ENCODE assay signal across 8 cellular contexts in genomic region chr3:141105828-141106628, GRCh38. TPM values are rescaled to one million over a fixed set of nuclear protein-coding genes. Genes with fewer than 3 reads are reported as not detected.
A peak's percentile ranks its signal among the peaks of the same experiment; 100 is the strongest.
DNase-seq lines count a peak whose midpoint lies in the region; ATAC-seq and TF ChIP-seq lines count a peak whose summit lies in the region.

No MANE protein-coding gene starts in this region.

- H3K27me3 Mint-ChIP-seq in activated CD4-positive, alpha-beta memory T cell treated with anti-CD3 and anti-CD28 coated beads for 36 hours, result peaks cover 2% of the 10 kb centered on the region
- H3K27me3 Mint-ChIP-seq in effector memory CD8-positive, alpha-beta T cell, result peaks cover 17 to 22% of the 10 kb centered on the region in 2 donors

- no peak overlapping the region for H2BK5ac ChIP-seq in mesenchymal stem cell (ENCODE audit: low read depth, low read length, poor library complexity, severe bottlenecking)

- H2BK12ac ChIP-seq in mesenchymal stem cell (ENCODE audit: low read length in 2 of 2), result no peak overlapping the region

- TF ChIP-seq POLR2A in GM18505 (IDR thresholded peaks at IDR 0.05; ENCODE audit: borderline replicate concordance, extremely low read depth, insufficient read depth, insufficient read length), result no peak

- H3K4me3 ChIP-seq in mesenchymal stem cell (ENCODE audit: insufficient read depth in 1 of 2, low read depth in 1 of 2, low read length in 2 of 2), result no peak overlapping the region

- no peak overlapping the region for H4K8ac ChIP-seq in mesenchymal stem cell (ENCODE audit: low read length)

- peak; percentile 75 for ATAC-seq in HG03432 (IDR thresholded peaks at IDR 0.05; ENCODE audit: unreplicated experiment)
- ATAC-seq in effector memory CD8-positive, alpha-beta T cell (replicated peaks), result peak; percentile 51
- no peak for ATAC-seq in GM18505 (IDR thresholded peaks at IDR 0.05; ENCODE audit: unreplicated experiment)

- H3K9ac ChIP-seq in mesenchymal stem cell (ENCODE audit: low read length), result no peak overlapping the region

- H2BK15ac ChIP-seq in mesenchymal stem cell (ENCODE audit: low read depth, poor library complexity, severe bottlenecking), result no peak overlapping the region

- no peak overlapping the region for H3K27ac Mint-ChIP-seq in activated CD4-positive, alpha-beta memory T cell treated with anti-CD3 and anti-CD28 coated beads for 36 hours
- H3K27ac Mint-ChIP-seq in effector memory CD8-positive, alpha-beta T cell, result no peak overlapping the region

- no peaks in the 10 kb centered on the region for H3K9me3 Mint-ChIP-seq in activated CD4-positive, alpha-beta memory T cell treated with anti-CD3 and anti-CD28 coated beads for 36 hours
- H3K9me3 Mint-ChIP-seq in effector memory CD8-positive, alpha-beta T cell, result no peaks in the 10 kb centered on the region

- no peak overlapping the region for H3K4ac ChIP-seq in mesenchymal stem cell (ENCODE audit: low read depth in 1 of 2, low read length in 2 of 2)

- H3K36me3 Mint-ChIP-seq in activated CD4-positive, alpha-beta memory T cell treated with anti-CD3 and anti-CD28 coated beads for 36 hours, result no peaks in the 10 kb centered on the region
- H3K36me3 Mint-ChIP-seq in effector memory CD8-positive, alpha-beta T cell (ENCODE audit: insufficient read depth), result no peaks in the 10 kb centered on the region

- DNase-seq in EL (peak; percentile 72), NCI-H748 (lab: John Stamatoyannopoulos, UW; ENCODE audit: unreplicated experiment) (peak; percentile 79), mesenchymal stem cell (peak; percentile 77)
- peak; percentile 59 for DNase-seq in activated CD4-positive, alpha-beta memory T cell treated with anti-CD3 and anti-CD28 coated beads for 36 hours
- peak; percentile 47 to 59 (median 59) for DNase-seq in effector memory CD8-positive, alpha-beta T cell
- DNase-seq in stimulated activated CD8-positive, alpha-beta memory T cell treated with anti-CD3 and anti-CD28 coated beads, Interleukin-4, amount 100 ng/mL, for 48 hours, result peak; percentile 76

- CTCF ChIA-PET in activated CD4-positive, alpha-beta memory T cell treated with anti-CD3 and anti-CD28 coated beads for 36 hours (lab: Charles Lee), result interaction anchor here (0.6 to 4.2 kb wide), 20 partner anchors 8 to 1987 kb away, joined by 3 to 45 read pairs (median 4); no protein-coding TSS in a partner anchor

- no peaks in the 10 kb centered on the region for H3K36me3 ChIP-seq in mesenchymal stem cell (ENCODE audit: control insufficient read depth in 1 of 2, insufficient read depth in 2 of 2, low read depth in 1 of 2, low read length in 2 of 2)

- H3K4me3 Mint-ChIP-seq in activated CD4-positive, alpha-beta memory T cell treated with anti-CD3 and anti-CD28 coated beads for 36 hours, result no peak overlapping the region
- H3K4me3 Mint-ChIP-seq in effector memory CD8-positive, alpha-beta T cell, result no peak overlapping the region

- H2BK120ac ChIP-seq in mesenchymal stem cell (ENCODE audit: low read depth, low read length), result no peak overlapping the region

- no peaks in the 10 kb centered on the region for H3K4me1 ChIP-seq in mesenchymal stem cell (ENCODE audit: control insufficient read depth, insufficient read depth, low read depth, low read length)

- H3K9me3 ChIP-seq in mesenchymal stem cell (ENCODE audit: control insufficient read depth, low read length), result peaks cover 7% of the 10 kb centered on the region

- H3K79me1 ChIP-seq in mesenchymal stem cell (replicated peaks; ENCODE audit: low read length, poor library complexity, severe bottlenecking), result no peaks in the 10 kb centered on the region

- POLR2A ChIA-PET in activated CD4-positive, alpha-beta memory T cell treated with anti-CD3 and anti-CD28 coated beads for 36 hours (lab: Charles Lee), result no interaction called here

- no peaks in the 10 kb centered on the region for H3K4me1 Mint-ChIP-seq in activated CD4-positive, alpha-beta memory T cell treated with anti-CD3 and anti-CD28 coated beads for 36 hours (ENCODE audit: low read depth)
- no peaks in the 10 kb centered on the region for H3K4me1 Mint-ChIP-seq in effector memory CD8-positive, alpha-beta T cell (ENCODE audit: low read depth in 2 of 2)

- H3K18ac ChIP-seq in mesenchymal stem cell (ENCODE audit: low read depth in 1 of 2, low read length in 2 of 2), result no peak overlapping the region

- 12% methylated on average over 4 of the region's 7 CpGs for WGBS in mesenchymal stem cell

- H3K4me2 ChIP-seq in mesenchymal stem cell (ENCODE audit: low read length, poor library complexity, severe bottlenecking), result no peak overlapping the region

- peaks cover 0 to 62% of the 10 kb centered on the region in 2 experiments for H3K27me3 ChIP-seq in mesenchymal stem cell (ENCODE audit: control insufficient read depth in 1 of 2, insufficient read depth in 1 of 2, low read length in 2 of 2)

- no peak overlapping the region for H3K14ac ChIP-seq in mesenchymal stem cell (ENCODE audit: low read length in 2 of 2)

- intact Hi-C loops in activated CD4-positive, alpha-beta memory T cell treated with anti-CD3 and anti-CD28 coated beads for 36 hours (cut with micrococcal nuclease), result loop anchor here (1.0 to 5.0 kb wide), 4 partner anchors 86 to 208 kb away; no protein-coding TSS in a partner anchor

- no peak overlapping the region for H2AFZ ChIP-seq in mesenchymal stem cell (ENCODE audit: low read depth, low read length)

- H3K23ac ChIP-seq in mesenchymal stem cell (ENCODE audit: low read length in 2 of 2), result no peak overlapping the region

- no peak overlapping the region for H3K27ac ChIP-seq in mesenchymal stem cell (ENCODE audit: low read length, poor library complexity, severe bottlenecking)

- H2AK5ac ChIP-seq in mesenchymal stem cell (ENCODE audit: low read length, severe bottlenecking), result no peak overlapping the region

- H4K91ac ChIP-seq in mesenchymal stem cell (ENCODE audit: low read length), result no peak overlapping the region

RNA-seq across cellular contexts. Expression of gene SPSB4, which starts 54.9 kb away (rescaled TPM):
- total RNA-seq in activated CD4-positive, alpha-beta memory T cell treated with anti-CD3 and anti-CD28 coated beads for 36 hours, result not detected
- polyA plus RNA-seq in mesenchymal stem cell (2013, experiment 1 of 2), result not detected
- polyA plus RNA-seq in mesenchymal stem cell (2013, experiment 2 of 2), result not detected
